Comparison of ENCODE assay signal across 6 cellular contexts in the genomic region with DNA sequence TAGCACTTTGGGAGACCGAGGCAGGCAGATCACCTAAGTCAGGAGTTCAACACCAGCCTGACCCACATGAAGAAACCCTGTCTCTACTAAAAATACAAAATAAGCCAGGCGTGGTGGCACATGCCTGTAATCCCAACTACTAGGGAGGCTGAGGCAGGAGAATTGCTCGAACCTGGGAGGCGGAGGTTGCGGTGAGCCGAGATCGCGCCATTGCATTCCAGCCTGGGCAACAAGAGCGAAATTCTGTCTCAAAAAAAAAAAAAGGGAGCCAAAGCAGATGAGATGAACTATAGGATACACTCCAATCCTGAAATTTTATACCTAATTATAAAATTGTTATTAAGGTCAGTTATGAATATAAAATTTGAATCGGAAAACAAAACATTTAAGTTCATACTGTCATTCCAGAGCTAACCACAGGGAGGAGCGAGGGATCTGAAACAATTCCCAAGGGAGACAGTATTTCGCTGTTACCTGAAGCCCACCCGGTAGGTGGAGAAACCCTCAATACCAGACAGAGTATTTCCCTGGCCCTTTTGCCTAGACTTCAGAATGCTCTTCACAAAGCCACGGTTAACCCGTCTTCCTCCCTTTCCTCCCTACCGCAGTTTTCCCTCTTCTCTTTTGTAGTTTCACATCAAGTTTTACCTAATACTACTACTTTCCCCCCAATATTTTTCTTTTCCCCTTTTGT. TPM values are rescaled to one million over a fixed set of nuclear protein-coding genes. Genes with fewer than 3 reads are reported as not detected.
DNase-seq lines count a peak whose midpoint lies in the region; ATAC-seq and TF ChIP-seq lines count a peak whose summit lies in the region.

No MANE protein-coding gene starts in this region.

- H3K4me1 ChIP-seq in CD4-positive, alpha-beta memory T cell (ENCODE audit: insufficient read depth, low read length): peaks cover 43% of the 10 kb centered on the region
- peaks cover 7 to 33% of the 10 kb centered on the region in 2 donors for H3K4me1 ChIP-seq in left lung

- no peaks in the 10 kb centered on the region for H3K9me3 Mint-ChIP-seq in CD4-positive, alpha-beta memory T cell
- peaks cover 2% of the 10 kb centered on the region for H3K9me3 Mint-ChIP-seq in activated CD8-positive, alpha-beta T cell treated with anti-CD3 and anti-CD28 coated beads for 36 hours

- POLR2A ChIA-PET in CD4-positive, alpha-beta memory T cell (lab: Charles Lee; ENCODE audit: partially characterized antibody): interaction anchor here (5.0 kb wide), 1 partner anchor 20 kb away, joined by 82 read pairs; a partner anchor contains a TSS
- POLR2A ChIA-PET in activated CD8-positive, alpha-beta T cell treated with anti-CD3 and anti-CD28 coated beads for 36 hours (lab: Charles Lee): interaction anchor here (1.0 to 4.8 kb wide), 3 partner anchors 21 to 177 kb away, joined by 4 to 29 read pairs (median 6); a partner anchor contains a TSS

- H3K36me3 ChIP-seq in CD4-positive, alpha-beta memory T cell (ENCODE audit: insufficient read depth, low read length): no peaks in the 10 kb centered on the region
- H3K36me3 ChIP-seq in KOPT-K1 (ENCODE audit: insufficient read depth, low read length): peaks cover 45% of the 10 kb centered on the region
- H3K36me3 ChIP-seq in left lung: peaks cover 0 to 16% of the 10 kb centered on the region in 2 donors

- peak overlapping the region; percentile 37 to 92 for H3K4me3 ChIP-seq in CD4-positive, alpha-beta memory T cell (ENCODE audit: low read length in 2 of 2)
- peak overlapping the region; percentile 100 for H3K4me3 ChIP-seq in left lung

- no peak for DNase-seq in CD4-positive, alpha-beta memory T cell
- no peak for DNase-seq in activated CD8-positive, alpha-beta T cell treated with anti-CD3 and anti-CD28 coated beads for 36 hours
- no peak for DNase-seq in left lung
- DNase-seq in activated CD4-positive, CD25-positive, alpha-beta regulatory T cell (lab: John Stamatoyannopoulos, UW): no peak

- intact Hi-C loops in CD4-positive, alpha-beta memory T cell (cut with micrococcal nuclease): loop anchor here (10.0 kb wide), 1 partner anchor 193 kb away; a partner anchor contains a TSS
- intact Hi-C loops in activated CD8-positive, alpha-beta T cell treated with anti-CD3 and anti-CD28 coated beads for 36 hours (cut with micrococcal nuclease): no loop called here
- intact Hi-C loops in left lung (cut with DNase I): no loop called here

- peaks cover 31 to 53% (median 40%) of the 10 kb centered on the region in 4 donors for H3K4me1 Mint-ChIP-seq in CD4-positive, alpha-beta memory T cell
- H3K4me1 Mint-ChIP-seq in activated CD8-positive, alpha-beta T cell treated with anti-CD3 and anti-CD28 coated beads for 36 hours (ENCODE audit: low read depth): peaks cover 43% of the 10 kb centered on the region

- H3K27me3 ChIP-seq in CD4-positive, alpha-beta memory T cell (ENCODE audit: insufficient read depth, low read length): no peaks in the 10 kb centered on the region
- H3K27me3 ChIP-seq in left lung: no peaks in the 10 kb centered on the region

- TF ChIP-seq CTCF in activated CD8-positive, alpha-beta T cell treated with anti-CD3 and anti-CD28 coated beads for 36 hours (IDR thresholded peaks at IDR 0.05): peak; percentile 28
- TF ChIP-seq CTCF in left lung (IDR thresholded peaks at IDR 0.05): peak; percentile 34 to 44

- H3K27ac ChIP-seq in CD4-positive, alpha-beta memory T cell (ENCODE audit: low read depth, low read length): peak overlapping the region; percentile 85
- H3K27ac ChIP-seq in KOPT-K1 (ENCODE audit: low read depth, low read length, poor library complexity, severe bottlenecking) (peak overlapping the region; percentile 83), left lung (no peak overlapping the region)

- peaks cover 1 to 2% of the 10 kb centered on the region in 2 donors for H3K27me3 Mint-ChIP-seq in CD4-positive, alpha-beta memory T cell
- H3K27me3 Mint-ChIP-seq in activated CD8-positive, alpha-beta T cell treated with anti-CD3 and anti-CD28 coated beads for 36 hours: peaks cover 2% of the 10 kb centered on the region

- peak overlapping the region; percentile 81 to 91 (median 87) for H3K4me3 Mint-ChIP-seq in CD4-positive, alpha-beta memory T cell
- peak overlapping the region; percentile 86 for H3K4me3 Mint-ChIP-seq in activated CD8-positive, alpha-beta T cell treated with anti-CD3 and anti-CD28 coated beads for 36 hours

- H3K9me3 ChIP-seq in CD4-positive, alpha-beta memory T cell (ENCODE audit: control insufficient read depth in 1 of 2, low read length in 2 of 2): no peaks in the 10 kb centered on the region
- H3K9me3 ChIP-seq in KOPT-K1 (ENCODE audit: insufficient read depth, low read length, poor library complexity, severe bottlenecking): no peaks in the 10 kb centered on the region
- H3K9me3 ChIP-seq in left lung: no peaks in the 10 kb centered on the region

- ATAC-seq in activated CD8-positive, alpha-beta T cell treated with anti-CD3 and anti-CD28 coated beads for 36 hours: no peak
- ATAC-seq in left lung (peak; percentile 22), GM21423 (IDR thresholded peaks at IDR 0.05; ENCODE audit: unreplicated experiment) (no peak)

- H3K27ac Mint-ChIP-seq in CD4-positive, alpha-beta memory T cell: peak overlapping the region; percentile 77 to 94 (median 89)
- peak overlapping the region; percentile 80 for H3K27ac Mint-ChIP-seq in activated CD8-positive, alpha-beta T cell treated with anti-CD3 and anti-CD28 coated beads for 36 hours

- CTCF ChIA-PET in CD4-positive, alpha-beta memory T cell (lab: Charles Lee; ENCODE audit: partially characterized antibody): interaction anchor here (0.8 kb wide), 1 partner anchor 20 kb away, joined by 3 read pairs; no protein-coding TSS in a partner anchor
- CTCF ChIA-PET in activated CD8-positive, alpha-beta T cell treated with anti-CD3 and anti-CD28 coated beads for 36 hours (lab: Charles Lee): interaction anchor here (1.3 to 2.4 kb wide), 2 partner anchors 104 to 275 kb away, joined by 3 to 8 read pairs; no protein-coding TSS in a partner anchor

- H3K36me3 Mint-ChIP-seq in CD4-positive, alpha-beta memory T cell: peaks cover 4 to 13% of the 10 kb centered on the region in 2 donors
- H3K36me3 Mint-ChIP-seq in activated CD8-positive, alpha-beta T cell treated with anti-CD3 and anti-CD28 coated beads for 36 hours (ENCODE audit: low read depth): peaks cover 26% of the 10 kb centered on the region

RNA-seq across cellular contexts. Expression of a gene that starts 1.4 kb away (rescaled TPM):
- total RNA-seq in CD4-positive, alpha-beta memory T cell: 10 to 100 TPM; 53.8 to 56.1 TPM
- 10 to 100 TPM; 76.7 to 99.4 TPM for polyA plus RNA-seq in CD4-positive, alpha-beta memory T cell
- total RNA-seq in activated CD8-positive, alpha-beta T cell treated with anti-CD3 and anti-CD28 coated beads for 36 hours: 100 to 1,000 TPM; 138 to 142 TPM
- 10 to 100 TPM; 55.5 to 66.5 TPM for total RNA-seq in left lung

RNA-seq across cellular contexts. Expression of a gene that starts 20.5 kb away (rescaled TPM):
- 100 to 1,000 TPM; 115 to 119 TPM for total RNA-seq in CD4-positive, alpha-beta memory T cell
- 100 to 1,000 TPM; 118 to 125 TPM for polyA plus RNA-seq in CD4-positive, alpha-beta memory T cell
- 10 to 100 TPM; 60.5 to 62.1 TPM for total RNA-seq in activated CD8-positive, alpha-beta T cell treated with anti-CD3 and anti-CD28 coated beads for 36 hours
- 10 to 100 TPM; 81.6 to 85.4 TPM for total RNA-seq in left lung

RNA-seq across cellular contexts. Expression of a gene that starts 27.4 kb away (rescaled TPM):
- 10 to 100 TPM; 17.6 to 20.1 TPM for total RNA-seq in CD4-positive, alpha-beta memory T cell
- 1 to 10 TPM; 3.7 to 6.3 TPM for polyA plus RNA-seq in CD4-positive, alpha-beta memory T cell
- 1 to 10 TPM; 6.8 to 7.2 TPM for total RNA-seq in activated CD8-positive, alpha-beta T cell treated with anti-CD3 and anti-CD28 coated beads for 36 hours
- total RNA-seq in left lung: 10 to 100 TPM; 16.4 to 17.2 TPM

RNA-seq across cellular contexts. Expression of a gene that starts 34.2 kb away (rescaled TPM):
- 10 to 100 TPM; 23.6 to 23.9 TPM for total RNA-seq in CD4-positive, alpha-beta memory T cell
- polyA plus RNA-seq in CD4-positive, alpha-beta memory T cell: 1 to 10 TPM; 1.8 to 9.4 TPM
- 1 to 10 TPM; 4.2 to 4.3 TPM for total RNA-seq in activated CD8-positive, alpha-beta T cell treated with anti-CD3 and anti-CD28 coated beads for 36 hours
- total RNA-seq in left lung: 10 to 100 TPM; 34.0 to 45.6 TPM

RNA-seq across cellular contexts. Expression of a gene that starts 37.5 kb away (rescaled TPM):
- total RNA-seq in CD4-positive, alpha-beta memory T cell: 100 to 1,000 TPM; 122 to 130 TPM
- 100 to 1,000 TPM; 178 to 304 TPM for polyA plus RNA-seq in CD4-positive, alpha-beta memory T cell
- 10 to 100 TPM; 74.5 to 82.3 TPM for total RNA-seq in activated CD8-positive, alpha-beta T cell treated with anti-CD3 and anti-CD28 coated beads for 36 hours
- 100 to 1,000 TPM in 1 of 2 donors, 10 to 100 TPM in 1; 91.0 to 121 TPM for total RNA-seq in left lung

Comparison
In these comparisons a context has a peak if more than half of its experiments do, and no peak if none do; other contexts are left out.
1. H3K27ac ChIP-seq: peak in CD4-positive, alpha-beta memory T cell (single experiment) and KOPT-K1 (single experiment); none in left lung (0 of 2).